Comparison of ENCODE assay signal across 25 cellular contexts in the genomic region with DNA sequence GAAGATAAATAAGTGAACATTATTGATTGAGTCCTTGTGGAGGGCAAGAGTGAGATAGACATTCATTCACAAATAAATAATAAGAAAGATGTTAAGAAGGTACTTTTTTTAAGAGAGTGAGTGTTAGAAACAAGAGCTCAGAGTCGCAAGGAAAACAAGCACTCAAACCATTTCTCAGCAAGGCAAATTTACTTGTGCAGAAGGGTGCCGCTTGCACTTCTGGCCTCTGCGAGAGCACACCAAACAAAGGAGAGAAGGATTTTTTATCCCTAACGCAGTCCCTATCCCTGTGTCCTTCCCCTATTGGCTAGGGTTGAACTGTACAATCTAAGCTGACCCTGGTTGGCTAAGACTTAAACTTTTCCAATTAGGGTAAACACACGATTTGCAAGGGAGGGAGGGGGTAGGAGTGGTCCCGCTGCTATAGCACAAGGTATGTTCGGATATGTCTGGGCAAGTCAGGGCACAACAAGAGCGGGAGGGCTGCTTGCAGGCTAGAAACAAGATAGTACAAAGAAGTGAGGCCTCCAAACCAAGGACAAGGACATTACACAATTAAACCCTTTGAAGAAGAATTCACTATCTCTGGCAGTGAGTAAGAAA.
DNase-seq lines count a peak whose midpoint lies in the region; ATAC-seq, FAIRE-seq and TF ChIP-seq lines count a peak whose summit lies in the region.
"Had no signal": no experiment of that assay in that cellular context is flagged by ENCODE, and none has a peak within 500 bp of the region (broad histone marks: within the 10 kb centered on the region; RNA-seq: fewer than 3 reads in every experiment).

No MANE protein-coding gene starts in this region.

- POLR2A ChIA-PET in WTC11 (lab: Charles Lee) = no interaction called here
- POLR2A ChIA-PET in activated CD4-positive, alpha-beta memory T cell treated with anti-CD3 and anti-CD28 coated beads for 36 hours (lab: Charles Lee) = no interaction called here

- H3K4me3 Mint-ChIP-seq in WTC11 (no peak overlapping the region), glutamatergic neuron (ENCODE audit: unreplicated experiment) (peak overlapping the region; percentile 22)
- H3K4me3 Mint-ChIP-seq in activated CD4-positive, alpha-beta memory T cell treated with anti-CD3 and anti-CD28 coated beads for 36 hours = no peak overlapping the region
- H3K4me3 Mint-ChIP-seq: CD4-positive, CD25-positive, alpha-beta regulatory T cell; HFFc6; IgD-negative memory B cell had no signal

- H3K4me1 Mint-ChIP-seq in WTC11 = peaks cover 6% of the 10 kb centered on the region; the same call in 1 of the 2 replicates
- no peaks in the 10 kb centered on the region for H3K4me1 Mint-ChIP-seq in glutamatergic neuron (ENCODE audit: low read depth, unreplicated experiment)
- no peaks in the 10 kb centered on the region for H3K4me1 Mint-ChIP-seq in activated CD4-positive, alpha-beta memory T cell treated with anti-CD3 and anti-CD28 coated beads for 36 hours (ENCODE audit: low read depth)
- H3K4me1 Mint-ChIP-seq: CD4-positive, CD25-positive, alpha-beta regulatory T cell had no signal

- CTCF ChIA-PET in WTC11 (lab: Charles Lee) = no interaction called here
- CTCF ChIA-PET in activated CD4-positive, alpha-beta memory T cell treated with anti-CD3 and anti-CD28 coated beads for 36 hours (lab: Charles Lee) = no interaction called here

- peaks cover 28% of the 10 kb centered on the region for H3K36me3 Mint-ChIP-seq in WTC11
- peaks cover 33% of the 10 kb centered on the region for H3K36me3 Mint-ChIP-seq in glutamatergic neuron (ENCODE audit: unreplicated experiment)
- H3K36me3 Mint-ChIP-seq in activated CD4-positive, alpha-beta memory T cell treated with anti-CD3 and anti-CD28 coated beads for 36 hours = no peaks in the 10 kb centered on the region
- H3K36me3 Mint-ChIP-seq: CD4-positive, CD25-positive, alpha-beta regulatory T cell had no signal

- H3K9me3 ChIP-seq in tibial artery = peaks cover 0 to 10% (median 9%) of the 10 kb centered on the region in 3 donors
- H3K9me3 ChIP-seq: BE2C, SK-N-SH had no signal

- ATAC-seq in WTC11 (peak; percentile 39), HG02610 (IDR thresholded peaks at IDR 0.05; ENCODE audit: unreplicated experiment) (no peak)
- ATAC-seq: PC-3 had no signal

- no peak overlapping the region for H3K27ac ChIP-seq in tibial artery
- H3K27ac ChIP-seq: 22Rv1 had no signal

- no peaks in the 10 kb centered on the region for H3K4me1 ChIP-seq in tibial artery
- H3K4me1 ChIP-seq: BE2C had no signal

- TF ChIP-seq CTCF in WTC11 (IDR thresholded peaks at IDR 0.05) = no peak
- no peak for TF ChIP-seq CTCF in glutamatergic neuron (IDR thresholded peaks at IDR 0.05; ENCODE audit: partially characterized antibody, unreplicated experiment)
- TF ChIP-seq CTCF in tibial artery (IDR thresholded peaks at IDR 0.05) = no peak

- H3K27ac Mint-ChIP-seq in WTC11 (no peak overlapping the region), glutamatergic neuron (ENCODE audit: unreplicated experiment) (no peak overlapping the region)
- no peak overlapping the region for H3K27ac Mint-ChIP-seq in activated CD4-positive, alpha-beta memory T cell treated with anti-CD3 and anti-CD28 coated beads for 36 hours
- H3K27ac Mint-ChIP-seq: CD4-positive, CD25-positive, alpha-beta regulatory T cell; HFFc6; IgD-negative memory B cell had no signal

- H3K27me3 Mint-ChIP-seq in WTC11 (ENCODE audit: low read depth) = no peaks in the 10 kb centered on the region
- H3K27me3 Mint-ChIP-seq in glutamatergic neuron (ENCODE audit: unreplicated experiment) = no peaks in the 10 kb centered on the region
- H3K27me3 Mint-ChIP-seq in activated CD4-positive, alpha-beta memory T cell treated with anti-CD3 and anti-CD28 coated beads for 36 hours = peaks cover 6% of the 10 kb centered on the region
- H3K27me3 Mint-ChIP-seq: IgD-negative memory B cell had no signal

- intact Hi-C loops in tibial artery (cut with DNase I; ENCODE audit: low total_unique reads) = no loop called here
- intact Hi-C loops in activated CD4-positive, alpha-beta memory T cell treated with anti-CD3 and anti-CD28 coated beads for 36 hours (cut with micrococcal nuclease) = no loop called here

- H3K27me3 ChIP-seq in tibial artery = no peaks in the 10 kb centered on the region
- H3K27me3 ChIP-seq: BE2C had no signal

- FAIRE-seq in urothelium cell line (lab: Jason Lieb, UNC) = peak; percentile 91

- no peak overlapping the region for H3K4me3 ChIP-seq in tibial artery

- H3K9me3 Mint-ChIP-seq in WTC11 (peaks cover 41% of the 10 kb centered on the region), glutamatergic neuron (ENCODE audit: unreplicated experiment) (peaks cover 11% of the 10 kb centered on the region)
- H3K9me3 Mint-ChIP-seq in activated CD4-positive, alpha-beta memory T cell treated with anti-CD3 and anti-CD28 coated beads for 36 hours = peaks cover 14% of the 10 kb centered on the region

- DNase-seq in DMS53 (lab: John Stamatoyannopoulos, UW) = peak; percentile 8
- no peak for DNase-seq in DMS53 treated with DMSO at 0.1 percent for 48 hours (lab: John Stamatoyannopoulos, UW; ENCODE audit: unreplicated experiment)
- no peak for DNase-seq in WTC11 (ENCODE audit: low spot score)
- DNase-seq in glutamatergic neuron = no peak
- no peak for DNase-seq in urothelium cell line (ENCODE audit: low spot score)
- DNase-seq in tibial artery = no peak
- no peak for DNase-seq in activated CD4-positive, alpha-beta memory T cell treated with anti-CD3 and anti-CD28 coated beads for 36 hours
- DNase-seq: BE2C; CD4-positive, CD25-positive, alpha-beta regulatory T cell; COR-L47; GF-D8; GOT3; HFFc6; NCI-H1092 treated with DMSO at 0.1 percent for 48 hours; NCI-H146; NCI-H2081; NCI-H510A; NCI-H774; PC-3; RPMI8226; SHP77 treated with DMSO at 0.1 percent for 48 hours; SK-N-SH had no signal

- H3K36me3 ChIP-seq in tibial artery = no peaks in the 10 kb centered on the region
- H3K36me3 ChIP-seq: BE2C had no signal

TF ChIP-seq in WTC11, 78 proteins besides CTCF, POLR2A, EP300 and RAD21 (continues in another document):
- TF ChIP-seq EMX1 (CRISPR knock-in tag; IDR thresholded peaks at IDR 0.05) = no peak
- TF ChIP-seq USF2 (CRISPR knock-in tag; IDR thresholded peaks at IDR 0.05) = no peak
- TF ChIP-seq AR (CRISPR knock-in tag; IDR thresholded peaks at IDR 0.05) = no peak
- no peak for TF ChIP-seq ZNF263 (CRISPR knock-in tag; IDR thresholded peaks at IDR 0.05; ENCODE audit: low read depth)
- TF ChIP-seq, protein P1, sequence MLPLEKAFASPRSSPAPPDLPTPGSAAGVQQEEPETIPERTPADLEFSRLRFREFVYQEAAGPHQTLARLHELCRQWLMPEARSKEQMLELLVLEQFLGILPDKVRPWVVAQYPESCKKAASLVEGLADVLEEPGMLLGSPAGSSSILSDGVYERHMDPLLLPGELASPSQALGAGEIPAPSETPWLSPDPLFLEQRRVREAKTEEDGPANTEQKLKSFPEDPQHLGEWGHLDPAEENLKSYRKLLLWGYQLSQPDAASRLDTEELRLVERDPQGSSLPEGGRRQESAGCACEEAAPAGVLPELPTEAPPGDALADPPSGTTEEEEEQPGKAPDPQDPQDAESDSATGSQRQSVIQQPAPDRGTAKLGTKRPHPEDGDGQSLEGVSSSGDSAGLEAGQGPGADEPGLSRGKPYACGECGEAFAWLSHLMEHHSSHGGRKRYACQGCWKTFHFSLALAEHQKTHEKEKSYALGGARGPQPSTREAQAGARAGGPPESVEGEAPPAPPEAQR (CRISPR knock-in tag; IDR thresholded peaks at IDR 0.05) = no peak
- TF ChIP-seq, protein P2, sequence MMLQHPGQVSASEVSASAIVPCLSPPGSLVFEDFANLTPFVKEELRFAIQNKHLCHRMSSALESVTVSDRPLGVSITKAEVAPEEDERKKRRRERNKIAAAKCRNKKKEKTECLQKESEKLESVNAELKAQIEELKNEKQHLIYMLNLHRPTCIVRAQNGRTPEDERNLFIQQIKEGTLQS (CRISPR knock-in tag; conservative IDR thresholded peaks at IDR 0.05) = no peak
- TF ChIP-seq SOX15 (CRISPR knock-in tag; IDR thresholded peaks at IDR 0.05) = no peak
- TF ChIP-seq, protein P3, sequence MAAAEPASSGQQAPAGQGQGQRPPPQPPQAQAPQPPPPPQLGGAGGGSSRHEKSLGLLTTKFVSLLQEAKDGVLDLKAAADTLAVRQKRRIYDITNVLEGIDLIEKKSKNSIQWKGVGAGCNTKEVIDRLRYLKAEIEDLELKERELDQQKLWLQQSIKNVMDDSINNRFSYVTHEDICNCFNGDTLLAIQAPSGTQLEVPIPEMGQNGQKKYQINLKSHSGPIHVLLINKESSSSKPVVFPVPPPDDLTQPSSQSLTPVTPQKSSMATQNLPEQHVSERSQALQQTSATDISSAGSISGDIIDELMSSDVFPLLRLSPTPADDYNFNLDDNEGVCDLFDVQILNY (CRISPR knock-in tag; IDR thresholded peaks at IDR 0.05) = no peak
- no peak for TF ChIP-seq NFATC4 (CRISPR knock-in tag; IDR thresholded peaks at IDR 0.05)
- no peak for TF ChIP-seq TCF7 (CRISPR knock-in tag; IDR thresholded peaks at IDR 0.05; ENCODE audit: low read depth)
